Comparison of ENCODE assay signal across 1 cellular context in the genomic region with DNA sequence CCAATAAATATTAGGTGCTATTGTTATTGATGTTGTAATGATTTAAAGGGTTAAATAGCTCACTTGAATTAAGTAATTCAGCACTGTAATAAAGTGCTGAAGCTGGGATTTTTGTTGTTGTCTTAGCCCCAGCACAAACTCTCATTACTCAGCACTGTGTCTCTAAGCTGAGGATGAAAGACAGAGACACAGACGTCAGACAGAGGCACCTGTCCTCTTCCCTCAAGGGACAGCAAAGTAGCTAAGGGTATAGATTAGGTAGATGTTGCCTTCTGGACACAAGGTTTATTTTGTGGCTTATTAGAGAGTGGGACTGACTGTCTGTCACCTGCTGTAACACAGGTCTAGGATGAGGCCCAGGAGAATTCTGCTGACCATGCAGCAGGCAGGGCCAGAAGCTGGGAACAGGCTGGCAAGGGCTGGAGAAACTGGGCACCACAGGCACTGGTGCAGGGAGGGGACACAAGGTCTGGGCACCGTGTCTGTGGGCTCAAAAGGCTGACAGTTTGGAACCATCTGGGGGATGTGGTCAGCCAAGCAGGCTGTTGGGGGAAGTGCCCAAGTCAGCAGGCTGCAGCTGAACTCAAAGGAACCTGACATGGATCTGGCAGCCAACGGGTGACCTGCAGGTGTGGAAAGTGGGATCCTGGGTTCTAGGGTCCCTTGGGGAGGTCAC.
TF ChIP-seq lines count a peak whose summit lies in the region.

No MANE protein-coding gene starts in this region.

TF ChIP-seq in WTC11, 78 proteins besides CTCF, POLR2A, EP300 and RAD21 (continued from another document):
- TF ChIP-seq ATF2 (CRISPR knock-in tag; IDR thresholded peaks at IDR 0.05; ENCODE audit: borderline replicate concordance, low read depth) (no peak), SMAD3 (CRISPR knock-in tag; IDR thresholded peaks at IDR 0.05; ENCODE audit: borderline replicate concordance) (no peak), TCF7 (CRISPR knock-in tag; IDR thresholded peaks at IDR 0.05; ENCODE audit: low read depth) (no peak), KAT7 (CRISPR knock-in tag; IDR thresholded peaks at IDR 0.05; ENCODE audit: borderline replicate concordance) (no peak), CBFB (CRISPR knock-in tag; IDR thresholded peaks at IDR 0.05; ENCODE audit: low read depth) (no peak), NR3C1 (CRISPR knock-in tag; conservative IDR thresholded peaks at IDR 0.05; ENCODE audit: low read depth) (no peak), ZNF138 (CRISPR knock-in tag; conservative IDR thresholded peaks at IDR 0.05) (no peak), GRHL2 (CRISPR knock-in tag; IDR thresholded peaks at IDR 0.05; ENCODE audit: insufficient replicate concordance, severe bottlenecking) (no peak), ZBTB21 (CRISPR knock-in tag; IDR thresholded peaks at IDR 0.05; ENCODE audit: borderline replicate concordance) (no peak), TEAD1 (CRISPR knock-in tag; IDR thresholded peaks at IDR 0.05) (no peak)
